25 cellular contexts compared by ENCODE assay signal in genomic region chr3:155179966-155180757, GRCh38.
"Had no signal": no experiment of that assay in that cellular context is flagged by ENCODE, and none has a peak within 500 bp of the region (broad histone marks: within the 10 kb centered on the region; RNA-seq: fewer than 3 reads in every experiment).

No MANE protein-coding gene starts in this region.

- H3K27me3 ChIP-seq: MG63, SJSA1 had no signal

- H3K4me2 ChIP-seq: KMS-11 had no signal

- ATAC-seq: activated T-helper 17 cell treated with anti-CD3 and anti-CD28 coated beads, Interleukin-2, amount 50 U/mL, for 72 hours; SK-N-SH treated with all-trans-retinoic acid at 6 μM for 48 hours had no signal

- H3K4me3 ChIP-seq: MG63, SJSA1 had no signal

- H3K9me3 ChIP-seq: MG63, SJSA1 had no signal

- DNase-seq: activated B cell treated with CpG ODN at 0.5 μM for 24 hours; activated CD4-positive, alpha-beta memory T cell treated with anti-CD3 and anti-CD28 coated beads for 36 hours; activated CD4-positive, alpha-beta T cell treated with anti-CD3 and anti-CD28 coated beads, Interleukin-2, amount 10 ng/mL, durations not matched to agents 7 days and 5 days; activated gamma-delta T cell; activated naive CD4-positive, alpha-beta T cell treated with anti-CD3 and anti-CD28 coated beads for 36 hours; activated T-cell treated with anti-CD3 and anti-CD28 coated beads for 4 hours; activated T-cell treated with anti-CD3 and anti-CD28 coated beads, Interleukin-2, amount 50 U/mL, for 48 hours; amygdala; MG63; NCI-H1105; NCI-H1436; NCI-H1694 treated with DMSO at 0.1 percent for 48 hours; NCI-H2029 treated with DMSO at 0.1 percent for 48 hours; NCI-H345; NCI-H510A; NCI-H526 treated with DMSO at 0.1 percent for 48 hours; NCI-H82; SHP77; SW 1271 had no signal

- FAIRE-seq: astrocyte, RCC 7860 had no signal

- H3K4me1 ChIP-seq: SJSA1 had no signal

- H3K36me3 ChIP-seq: MG63, SJSA1 had no signal

- H3K9ac ChIP-seq: KMS-11 had no signal

- H3K27ac ChIP-seq: KMS-11, SJSA1 had no signal
